In genomic region chr4:2301806-2302205, GRCh38 we compare ENCODE assay signal across 18 cellular contexts.
"Had no signal": no experiment of that assay in that cellular context is flagged by ENCODE, and none has a peak within 500 bp of the region (broad histone marks: within the 10 kb centered on the region; RNA-seq: fewer than 3 reads in every experiment).

No MANE protein-coding gene starts in this region.

- H3K4me1 Mint-ChIP-seq: brain, neural progenitor cell had no signal

- H3K27me3 Mint-ChIP-seq: activated B cell treated with CpG ODN at 0.5 μM for 24 hours; activated CD4-positive, alpha-beta T cell treated with anti-CD3 and anti-CD28 coated beads, Interleukin-2, amount 10 ng/mL, durations not matched to agents 7 days and 5 days; T-cell had no signal

- H3K27me3 ChIP-seq: neural progenitor cell, ovary, suprapubic skin, vagina had no signal

- H3K27ac ChIP-seq: left ventricle myocardium inferior, neural progenitor cell, ovary, suprapubic skin, vagina had no signal

- H3K9me3 ChIP-seq: ovary, suprapubic skin, vagina had no signal

- H3K4me3 Mint-ChIP-seq: activated B cell treated with CpG ODN at 0.5 μM for 24 hours; activated CD4-positive, alpha-beta T cell treated with anti-CD3 and anti-CD28 coated beads, Interleukin-2, amount 10 ng/mL, durations not matched to agents 7 days and 5 days; activated naive CD4-positive, alpha-beta T cell treated with anti-CD3 and anti-CD28 coated beads for 36 hours; brain; naive B cell; neural progenitor cell; T-cell had no signal

- H3K4me1 ChIP-seq: neural progenitor cell, suprapubic skin, vagina had no signal

- H2AFZ ChIP-seq: neural progenitor cell had no signal

- H3K4me3 ChIP-seq: left ventricle myocardium inferior, neural progenitor cell, ovary, suprapubic skin, vagina had no signal

- H3K27ac Mint-ChIP-seq: activated B cell treated with CpG ODN at 0.5 μM for 24 hours; activated CD4-positive, alpha-beta T cell treated with anti-CD3 and anti-CD28 coated beads, Interleukin-2, amount 10 ng/mL, durations not matched to agents 7 days and 5 days; activated naive CD4-positive, alpha-beta T cell treated with anti-CD3 and anti-CD28 coated beads for 36 hours; brain had no signal

- H3K36me3 ChIP-seq: neural progenitor cell, ovary, vagina had no signal

- ATAC-seq: sciatic nerve; SK-N-SH treated with all-trans-retinoic acid at 6 μM for 48 hours; stimulated activated naive CD8-positive, alpha-beta T cell treated with anti-CD3 and anti-CD28 coated beads, Interleukin-15, Interleukin-2, amounts not matched to agents 100 U/mL and 50 U/mL, for 24 hours; T-cell had no signal

- DNase-seq: activated B cell treated with CpG ODN at 0.5 μM for 24 hours; activated CD4-positive, alpha-beta T cell treated with anti-CD3 and anti-CD28 coated beads, Interleukin-2, amount 10 ng/mL, durations not matched to agents 7 days and 5 days; activated naive CD4-positive, alpha-beta T cell treated with anti-CD3 and anti-CD28 coated beads for 36 hours; anterior cingulate cortex; hypothalamus; left ventricle myocardium inferior; naive B cell; ovary; stimulated activated naive CD8-positive, alpha-beta T cell treated with anti-CD3 and anti-CD28 coated beads, Interleukin-15, Interleukin-2, amounts not matched to agents 100 U/mL and 50 U/mL, for 24 hours; T-cell; T-helper 9 cell; trophoblast cell had no signal

- H3K4me2 ChIP-seq: neural progenitor cell had no signal

- H3K9ac ChIP-seq: neural progenitor cell had no signal
